21 cellular contexts compared by ENCODE assay signal in genomic region chr2:68169308-68169707, GRCh38. TPM values are rescaled to one million over a fixed set of nuclear protein-coding genes. Genes with fewer than 3 reads are reported as not detected.
A peak's percentile ranks its signal among the peaks of the same experiment; 100 is the strongest.
DNase-seq lines count a peak whose midpoint lies in the region; ATAC-seq, FAIRE-seq and TF ChIP-seq lines count a peak whose summit lies in the region.
"Had no signal": no experiment of that assay in that cellular context is flagged by ENCODE, and none has a peak within 500 bp of the region (broad histone marks: within the 10 kb centered on the region; RNA-seq: fewer than 3 reads in every experiment).

No MANE protein-coding gene starts in this region.

- H2AFZ ChIP-seq in GM12878 (ENCODE audit: control insufficient read depth, low read depth, low read length) = no peak overlapping the region

- H3K79me2 ChIP-seq in GM12878 (ENCODE audit: control insufficient read depth, insufficient read depth, low read length) = no peaks in the 10 kb centered on the region; the same call in 1 of the 2 replicates

- DNase-seq in stimulated activated naive CD8-positive, alpha-beta T cell treated with anti-CD3 and anti-CD28 coated beads, Interleukin-15, amount 100 ng/mL, for 72 hours = no peak
- no peak for DNase-seq in stimulated activated naive CD8-positive, alpha-beta T cell treated with anti-CD3 and anti-CD28 coated beads, Interleukin-15, Interleukin-2, amounts not matched to agents 100 U/mL and 50 U/mL, for 24 hours
- peak; percentile 28 for DNase-seq in Jurkat, Clone E6-1 (ENCODE audit: low read depth, low spot score)
- DNase-seq in GM12878 (ENCODE audit: low read depth, low spot score) = no peak
- no peak for DNase-seq in type B pancreatic cell (ENCODE audit: extremely low spot score, unreplicated experiment)
- no peak for DNase-seq in midbrain (lab: John Stamatoyannopoulos, UW)
- no peak for DNase-seq in cardiac septum (ENCODE audit: low spot score)
- DNase-seq: activated B cell treated with CpG ODN at 0.5 μM for 24 hours; activated CD8-positive, alpha-beta memory T cell treated with anti-CD3 and anti-CD28 coated beads for 24 hours; CD8-positive, alpha-beta memory T cell; heart right ventricle; NCI-H1048; NCI-H2029 treated with DMSO at 0.1 percent for 48 hours; NCI-H524; occipital lobe; SHP77 treated with DMSO at 0.1 percent for 48 hours; thyroid gland had no signal

- no peak for TF ChIP-seq EP300 in GM12878 (IDR thresholded peaks at IDR 0.05; ENCODE audit: borderline replicate concordance in 1 of 2, control insufficient read depth in 1 of 2, low read depth in 2 of 2, low read length in 2 of 2)

- H3K9ac ChIP-seq in GM12878 (ENCODE audit: control insufficient read depth, insufficient read depth, low read length) = no peak overlapping the region

- in situ Hi-C loops in GM12878 (cut with MboI) = no loop called here

- peak; percentile 60 for ATAC-seq in stimulated activated naive CD8-positive, alpha-beta T cell treated with anti-CD3 and anti-CD28 coated beads, Interleukin-15, amount 100 ng/mL, for 72 hours
- no peak for ATAC-seq in stimulated activated naive CD8-positive, alpha-beta T cell treated with anti-CD3 and anti-CD28 coated beads, Interleukin-15, Interleukin-2, amounts not matched to agents 100 U/mL and 50 U/mL, for 24 hours
- peak; percentile 68 for ATAC-seq in GM12878
- no peak for ATAC-seq in GM18873 (IDR thresholded peaks at IDR 0.05; ENCODE audit: low FRiP score, unreplicated experiment)
- ATAC-seq: heart right ventricle; stimulated activated effector memory CD8-positive, alpha-beta T cell treated with anti-CD3 and anti-CD28 coated beads, Interleukin-12 subunit alpha, Interleukin-12 subunit beta, amount 100 ng/mL, for 72 hours had no signal

- H3K36me3 Mint-ChIP-seq in type B pancreatic cell = peaks cover 16% of the 10 kb centered on the region

- no peak overlapping the region for H3K27ac Mint-ChIP-seq in stimulated activated naive CD8-positive, alpha-beta T cell treated with anti-CD3 and anti-CD28 coated beads, Interleukin-15, amount 100 ng/mL, for 72 hours
- H3K27ac Mint-ChIP-seq in type B pancreatic cell = no peak overlapping the region
- H3K27ac Mint-ChIP-seq: activated B cell treated with CpG ODN at 0.5 μM for 24 hours; stimulated activated effector memory CD8-positive, alpha-beta T cell treated with anti-CD3 and anti-CD28 coated beads, Interleukin-12 subunit alpha, Interleukin-12 subunit beta, amount 100 ng/mL, for 72 hours had no signal

- SMC1A ChIA-PET in GM12878 (lab: Charles Lee; ENCODE audit: uncharacterized antibody, unreplicated experiment) = interaction anchor here (1.1 to 1.7 kb wide), 8 partner anchors 9 to 106 kb away, joined by 3 to 7 read pairs (median 4); partner anchors contain the start of gene C1D

- H3K27me3 ChIP-seq in GM12878 (replicated peaks in 1 of 2; ENCODE audit: control insufficient read depth in 2 of 2, insufficient read depth in 2 of 2, low read length in 1 of 2) = no peaks in the 10 kb centered on the region
- H3K27me3 ChIP-seq: heart right ventricle, thyroid gland had no signal

- no TSS peak for BruUV-seq in GM12878 (replicated peaks; lab: Mats Ljungman, UMichigan)

- WGBS in GM12878 (ENCODE audit: insufficient coverage, insufficient replicate concordance, low lambda C conversion rate, missing lambda C conversion rate) = 85% methylated on average over 4 of the region's 4 CpGs

- RAD21 ChIA-PET in GM12878 (lab: Charles Lee; ENCODE audit: unreplicated experiment) = no interaction called here

- no peaks in the 10 kb centered on the region for H3K9me3 ChIP-seq in GM12878 (replicated peaks; ENCODE audit: control insufficient read depth, insufficient read depth, low read length)
- H3K9me3 ChIP-seq: heart right ventricle, thyroid gland had no signal

- H3K4me1 ChIP-seq in GM12878 (ENCODE audit: control insufficient read depth, insufficient read depth, low read length) = no peaks in the 10 kb centered on the region
- H3K4me1 ChIP-seq: thyroid gland had no signal

- no peak for FAIRE-seq in GM12878 (lab: Jason Lieb, UNC)
- FAIRE-seq: H54 had no signal

- H3K27me3 Mint-ChIP-seq in stimulated activated naive CD8-positive, alpha-beta T cell treated with anti-CD3 and anti-CD28 coated beads, Interleukin-15, amount 100 ng/mL, for 72 hours = no peaks in the 10 kb centered on the region
- no peaks in the 10 kb centered on the region for H3K27me3 Mint-ChIP-seq in type B pancreatic cell
- H3K27me3 Mint-ChIP-seq: activated B cell treated with CpG ODN at 0.5 μM for 24 hours; activated naive CD4-positive, alpha-beta T cell treated with anti-CD3 and anti-CD28 coated beads, Interleukin-2, amount 50 U/mL, for 24 hours; CD8-positive, alpha-beta memory T cell had no signal

- H3K4me3 Mint-ChIP-seq in stimulated activated naive CD8-positive, alpha-beta T cell treated with anti-CD3 and anti-CD28 coated beads, Interleukin-15, amount 100 ng/mL, for 72 hours = no peak overlapping the region
- no peak overlapping the region for H3K4me3 Mint-ChIP-seq in type B pancreatic cell
- H3K4me3 Mint-ChIP-seq: activated B cell treated with CpG ODN at 0.5 μM for 24 hours; activated naive CD4-positive, alpha-beta T cell treated with anti-CD3 and anti-CD28 coated beads, Interleukin-2, amount 50 U/mL, for 24 hours; CD8-positive, alpha-beta memory T cell; stimulated activated effector memory CD8-positive, alpha-beta T cell treated with anti-CD3 and anti-CD28 coated beads, Interleukin-12 subunit alpha, Interleukin-12 subunit beta, amount 100 ng/mL, for 72 hours had no signal

- TF ChIP-seq CTCF in GM12878 (IDR thresholded peaks at IDR 0.05 in 2 of 3, conservative IDR thresholded peaks at IDR 0.05 in 1 of 3; ENCODE audit: control insufficient read depth in 2 of 3, extremely low read depth in 1 of 3, insufficient read depth in 1 of 3, low read depth in 3 of 3, low read length in 3 of 3) = 0 out of 6 replicates have a peak, but pooled peaks of 1 of the 3 experiments have one; percentile 9
- peak; percentile 36 for TF ChIP-seq CTCF in type B pancreatic cell (conservative IDR thresholded peaks at IDR 0.05)

- POLR2A ChIA-PET in GM12878 (lab: Charles Lee) = interaction anchor here (0.5 to 0.6 kb wide), 3 partner anchors 8 to 123 kb away, joined by 3 read pairs; a partner anchor contains a TSS

- H3K4me3 ChIP-seq in Jurkat, Clone E6-1 (ENCODE audit: low read length) = no peak overlapping the region
- H3K4me3 ChIP-seq in GM12878 = no peak overlapping the region
- H3K4me3 ChIP-seq: heart right ventricle, thyroid gland had no signal

- peaks cover 5 to 13% of the 10 kb centered on the region in 2 experiments for H3K36me3 ChIP-seq in GM12878 (ENCODE audit: control insufficient read depth in 2 of 2, insufficient read depth in 2 of 2, low read length in 1 of 2)

- no peaks in the 10 kb centered on the region for H3K9me3 Mint-ChIP-seq in stimulated activated naive CD8-positive, alpha-beta T cell treated with anti-CD3 and anti-CD28 coated beads, Interleukin-15, amount 100 ng/mL, for 72 hours
- H3K9me3 Mint-ChIP-seq in type B pancreatic cell = no peaks in the 10 kb centered on the region
- H3K9me3 Mint-ChIP-seq: activated B cell treated with CpG ODN at 0.5 μM for 24 hours; activated naive CD4-positive, alpha-beta T cell treated with anti-CD3 and anti-CD28 coated beads, Interleukin-2, amount 50 U/mL, for 24 hours; CD8-positive, alpha-beta memory T cell; stimulated activated effector memory CD8-positive, alpha-beta T cell treated with anti-CD3 and anti-CD28 coated beads, Interleukin-12 subunit alpha, Interleukin-12 subunit beta, amount 100 ng/mL, for 72 hours had no signal

- no peaks in the 10 kb centered on the region for H4K20me1 ChIP-seq in GM12878 (ENCODE audit: control insufficient read depth, insufficient read depth)

- H3K4me2 ChIP-seq in GM12878 (ENCODE audit: control insufficient read depth, insufficient read depth) = no peak overlapping the region

- no peak for TF ChIP-seq RAD21 in GM12878 (IDR thresholded peaks at IDR 0.05; ENCODE audit: insufficient read depth, low read depth, low read length)

- CTCF ChIA-PET in GM12878 (lab: Yijun Ruan, JAX) = interaction anchor here (0.8 to 2.6 kb wide), 5 partner anchors 17 to 56 kb away, joined by 3 to 10 read pairs (median 5); no protein-coding TSS in a partner anchor

- no peak overlapping the region for H3K27ac ChIP-seq in GM12878 (ENCODE audit: control insufficient read depth, insufficient read depth)
- H3K27ac ChIP-seq: heart right ventricle, thyroid gland had no signal

- intact Hi-C loops in GM12878 (cut with micrococcal nuclease; ENCODE audit: unreplicated experiment) (no loop called here), cardiac septum (cut with DNase I) (no loop called here)

- H3K4me1 Mint-ChIP-seq in stimulated activated naive CD8-positive, alpha-beta T cell treated with anti-CD3 and anti-CD28 coated beads, Interleukin-15, amount 100 ng/mL, for 72 hours = no peaks in the 10 kb centered on the region
- no peaks in the 10 kb centered on the region for H3K4me1 Mint-ChIP-seq in type B pancreatic cell (ENCODE audit: unreplicated experiment)
- H3K4me1 Mint-ChIP-seq: stimulated activated effector memory CD8-positive, alpha-beta T cell treated with anti-CD3 and anti-CD28 coated beads, Interleukin-12 subunit alpha, Interleukin-12 subunit beta, amount 100 ng/mL, for 72 hours had no signal

- TF ChIP-seq POLR2A in GM12878 (IDR thresholded peaks at IDR 0.05; ENCODE audit: low read depth, low read length) = no peak

TF ChIP-seq in GM12878, 131 proteins besides CTCF, POLR2A, EP300 and RAD21 (continues in another document):
- TF ChIP-seq CBX5 (IDR thresholded peaks at IDR 0.05; ENCODE audit: low read depth) = no peak
- TF ChIP-seq POU2F2 (IDR thresholded peaks at IDR 0.05; ENCODE audit: borderline replicate concordance, low read depth, low read length) = no peak

RNA-seq across cellular contexts. Expression of gene PNO1, which starts 11.6 kb away (rescaled TPM):
- 40.5 TPM for polyA plus RNA-seq in Jurkat, Clone E6-1 (2012; ENCODE audit: insufficient read depth, insufficient read length)
- total RNA-seq in GM12878 (2013; cell fraction: nucleolus; rRNA removed) = 6.5 and 7.3 TPM in 2 replicates
- total RNA-seq in GM12878 (2014; rRNA removed) (30.3 and 30.8 TPM in 2 replicates), GM12878 (2014; rRNA removed; fragmentation: Illumina TruSeq; extraction: Trizol) (29.1 and 30.2 TPM in 2 replicates), GM12878 (2021) (21.8 and 23.7 TPM in 2 replicates), type B pancreatic cell (ENCODE audit: low replicate concordance) (13.5 and 14.8 TPM in 2 replicates), cardiac septum (10.8 TPM)
- polyA plus RNA-seq in GM12878 (2011; ENCODE audit: low read depth) = 15.7 TPM
- polyA plus RNA-seq in GM12878 (2011; rRNA removed) (18.8 and 21.9 TPM in 2 replicates), GM12878 (2014; fragmentation: Illumina TruSeq; extraction: Trizol) (33.4 and 34.2 TPM in 2 replicates), GM12878 (2014; fragmentation: Nextera tagmentation; extraction: Ambion mirVana) (10 to 100 TPM in 1 of 2 experiments, 1 to 10 TPM in 1; 9.7 to 18.5 TPM), GM12878 (2014; rRNA removed) (31.2 and 34.4 TPM in 2 replicates), GM12878 (2016; fragmentation: Nextera tagmentation; extraction: Ambion mirVana) (10 to 100 TPM; 57.2 to 60.2 TPM)
- polyA plus RNA-seq in GM12878 (2011; cell fraction: cytosol; rRNA removed) = 12.3 and 15.0 TPM in 2 replicates
- polyA plus RNA-seq in GM12878 (2011; cell fraction: nucleus; rRNA removed) = 4.2 and 10.1 TPM in 2 replicates
- polyA plus RNA-seq in GM12878 (2012) = 12.3 and 16.4 TPM in 2 replicates
- polyA minus RNA-seq in GM12878 (2011; rRNA and poly(A)+ RNA removed) = 3.8 and 4.2 TPM in 2 replicates
- 3.1 and 4.8 TPM in 2 replicates for polyA minus RNA-seq in GM12878 (2011; cell fraction: cytosol; rRNA and poly(A)+ RNA removed)
- 2.5 and 3.8 TPM in 2 replicates for polyA minus RNA-seq in GM12878 (2011; cell fraction: nucleus; rRNA and poly(A)+ RNA removed)

Comparison
In these comparisons a context has a peak if more than half of its experiments do, and no peak if none do; other contexts are left out.
1. ATAC-seq: peak in stimulated activated naive CD8-positive, alpha-beta T cell treated with anti-CD3 and anti-CD28 coated beads, Interleukin-15, amount 100 ng/mL, for 72 hours (single experiment) and GM12878 (single experiment); none in stimulated activated naive CD8-positive, alpha-beta T cell treated with anti-CD3 and anti-CD28 coated beads, Interleukin-15, Interleukin-2, amounts not matched to agents 100 U/mL and 50 U/mL, for 24 hours (single experiment) and GM18873 (single experiment).